ENCODE assay signal across 1 cellular context in the genomic region with DNA sequence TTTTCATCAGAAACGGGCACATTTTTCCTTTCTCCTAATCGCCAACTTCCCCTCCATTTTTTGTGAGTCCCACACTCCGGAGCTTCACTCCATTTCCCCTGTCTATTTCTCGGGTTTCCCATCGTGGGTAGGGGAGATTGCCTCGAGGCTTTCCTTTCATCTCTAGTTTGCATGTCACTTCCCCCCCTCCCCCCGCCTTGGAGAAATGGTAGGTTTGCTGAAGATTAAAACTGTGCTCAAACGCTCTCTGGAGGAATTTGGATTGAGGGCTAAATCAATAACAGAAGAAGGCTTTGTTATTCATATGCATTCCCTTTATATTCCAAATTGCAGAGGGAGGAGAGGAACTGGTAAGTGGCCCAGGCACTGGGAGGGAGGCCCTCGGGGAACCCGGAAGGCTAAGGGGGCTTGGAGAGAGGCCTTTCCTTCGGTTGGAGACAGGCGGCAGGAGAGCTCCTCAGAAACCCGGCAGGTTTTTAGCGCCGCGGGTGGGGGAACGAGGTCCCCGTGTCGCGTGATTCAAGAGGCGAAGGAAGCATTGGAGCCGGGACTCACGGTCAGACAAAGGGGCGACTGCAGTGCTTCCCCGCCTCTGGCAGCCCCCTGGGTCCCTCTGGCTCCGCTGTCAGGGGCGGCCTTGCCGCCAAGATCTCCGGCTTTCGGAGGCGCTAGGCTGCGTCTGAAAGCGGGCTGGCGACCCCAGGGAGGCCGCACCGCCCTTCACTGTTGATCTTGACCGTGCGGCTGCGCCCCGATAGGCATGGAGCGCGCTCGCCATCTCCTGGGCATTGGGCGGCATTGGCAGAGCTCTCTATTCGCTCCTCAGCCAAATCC.
TF ChIP-seq lines count a peak whose summit lies in the region.

No MANE protein-coding gene starts in this region.

TF ChIP-seq in HepG2, 621 proteins besides CTCF, POLR2A, EP300 and RAD21 (continued from another document and continues in another):
- TF ChIP-seq, protein P1, sequence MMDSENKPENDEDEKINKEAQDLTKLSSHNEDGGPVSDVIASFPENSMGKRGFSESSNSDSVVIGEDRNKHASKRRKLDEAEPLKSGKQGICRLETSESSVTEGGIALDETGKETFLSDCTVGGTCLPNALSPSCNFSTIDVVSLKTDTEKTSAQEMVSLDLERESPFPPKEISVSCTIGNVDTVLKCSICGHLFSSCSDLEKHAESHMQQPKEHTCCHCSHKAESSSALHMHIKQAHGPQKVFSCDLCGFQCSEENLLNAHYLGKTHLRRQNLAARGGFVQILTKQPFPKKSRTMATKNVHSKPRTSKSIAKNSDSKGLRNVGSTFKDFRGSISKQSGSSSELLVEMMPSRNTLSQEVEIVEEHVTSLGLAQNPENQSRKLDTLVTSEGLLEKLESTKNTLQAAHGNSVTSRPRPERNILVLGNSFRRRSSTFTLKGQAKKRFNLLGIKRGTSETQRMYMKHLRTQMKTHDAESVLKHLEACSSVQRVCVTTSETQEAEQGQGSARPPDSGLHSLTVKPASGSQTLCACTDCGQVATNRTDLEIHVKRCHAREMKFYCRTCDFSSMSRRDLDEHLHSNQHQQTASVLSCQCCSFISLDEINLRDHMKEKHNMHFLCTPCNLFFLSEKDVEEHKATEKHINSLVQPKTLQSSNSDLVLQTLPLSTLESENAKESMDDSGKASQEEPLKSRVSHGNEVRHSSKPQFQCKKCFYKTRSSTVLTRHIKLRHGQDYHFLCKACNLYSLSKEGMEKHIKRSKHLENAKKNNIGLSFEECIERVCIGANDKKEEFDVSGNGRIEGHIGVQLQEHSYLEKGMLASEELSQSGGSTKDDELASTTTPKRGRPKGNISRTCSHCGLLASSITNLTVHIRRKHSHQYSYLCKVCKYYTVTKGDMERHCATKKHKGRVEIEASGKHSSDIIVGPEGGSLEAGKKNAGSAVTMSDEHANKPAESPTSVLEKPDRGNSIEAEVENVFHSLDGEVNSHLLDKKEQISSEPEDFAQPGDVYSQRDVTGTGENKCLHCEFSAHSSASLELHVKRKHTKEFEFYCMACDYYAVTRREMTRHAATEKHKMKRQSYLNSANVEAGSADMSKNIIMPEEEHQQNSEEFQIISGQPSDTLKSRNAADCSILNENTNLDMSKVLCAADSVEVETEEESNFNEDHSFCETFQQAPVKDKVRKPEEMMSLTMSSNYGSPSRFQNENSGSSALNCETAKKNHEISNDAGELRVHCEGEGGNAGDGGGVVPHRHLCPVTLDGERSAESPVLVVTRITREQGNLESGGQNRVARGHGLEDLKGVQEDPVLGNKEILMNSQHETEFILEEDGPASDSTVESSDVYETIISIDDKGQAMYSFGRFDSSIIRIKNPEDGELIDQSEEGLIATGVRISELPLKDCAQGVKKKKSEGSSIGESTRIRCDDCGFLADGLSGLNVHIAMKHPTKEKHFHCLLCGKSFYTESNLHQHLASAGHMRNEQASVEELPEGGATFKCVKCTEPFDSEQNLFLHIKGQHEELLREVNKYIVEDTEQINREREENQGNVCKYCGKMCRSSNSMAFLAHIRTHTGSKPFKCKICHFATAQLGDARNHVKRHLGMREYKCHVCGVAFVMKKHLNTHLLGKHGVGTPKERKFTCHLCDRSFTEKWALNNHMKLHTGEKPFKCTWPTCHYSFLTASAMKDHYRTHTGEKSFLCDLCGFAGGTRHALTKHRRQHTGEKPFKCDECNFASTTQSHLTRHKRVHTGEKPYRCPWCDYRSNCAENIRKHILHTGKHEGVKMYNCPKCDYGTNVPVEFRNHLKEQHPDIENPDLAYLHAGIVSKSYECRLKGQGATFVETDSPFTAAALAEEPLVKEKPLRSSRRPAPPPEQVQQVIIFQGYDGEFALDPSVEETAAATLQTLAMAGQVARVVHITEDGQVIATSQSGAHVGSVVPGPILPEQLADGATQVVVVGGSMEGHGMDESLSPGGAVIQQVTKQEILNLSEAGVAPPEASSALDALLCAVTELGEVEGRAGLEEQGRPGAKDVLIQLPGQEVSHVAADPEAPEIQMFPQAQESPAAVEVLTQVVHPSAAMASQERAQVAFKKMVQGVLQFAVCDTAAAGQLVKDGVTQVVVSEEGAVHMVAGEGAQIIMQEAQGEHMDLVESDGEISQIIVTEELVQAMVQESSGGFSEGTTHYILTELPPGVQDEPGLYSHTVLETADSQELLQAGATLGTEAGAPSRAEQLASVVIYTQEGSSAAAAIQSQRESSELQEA (CRISPR knock-in tag; IDR thresholded peaks at IDR 0.05; ENCODE audit: not compliant biosample characterization), result no peak
- TF ChIP-seq RBM39 (IDR thresholded peaks at IDR 0.05; ENCODE audit: low read depth, low read length, poor library complexity, severe bottlenecking), result peak; percentile 52
- TF ChIP-seq PHF21A (CRISPR knock-in tag; IDR thresholded peaks at IDR 0.05), result 0 out of 2 replicates have a peak, but pooled peaks have one; percentile 33
- TF ChIP-seq HMG20A (CRISPR knock-in tag; IDR thresholded peaks at IDR 0.05; ENCODE audit: borderline replicate concordance), result no peak
- TF ChIP-seq SYNCRIP (IDR thresholded peaks at IDR 0.05; ENCODE audit: insufficient read depth, low read depth, low read length), result no peak
- TF ChIP-seq ZNF282 (IDR thresholded peaks at IDR 0.05; ENCODE audit: partially characterized antibody), result no peak
- no peak; the same call in 1 of the 2 replicates for TF ChIP-seq ZNF747 (CRISPR knock-in tag; IDR thresholded peaks at IDR 0.05; ENCODE audit: borderline replicate concordance)
- TF ChIP-seq KMT2A (CRISPR knock-in tag; IDR thresholded peaks at IDR 0.05), result no peak
- TF ChIP-seq, protein P2, sequence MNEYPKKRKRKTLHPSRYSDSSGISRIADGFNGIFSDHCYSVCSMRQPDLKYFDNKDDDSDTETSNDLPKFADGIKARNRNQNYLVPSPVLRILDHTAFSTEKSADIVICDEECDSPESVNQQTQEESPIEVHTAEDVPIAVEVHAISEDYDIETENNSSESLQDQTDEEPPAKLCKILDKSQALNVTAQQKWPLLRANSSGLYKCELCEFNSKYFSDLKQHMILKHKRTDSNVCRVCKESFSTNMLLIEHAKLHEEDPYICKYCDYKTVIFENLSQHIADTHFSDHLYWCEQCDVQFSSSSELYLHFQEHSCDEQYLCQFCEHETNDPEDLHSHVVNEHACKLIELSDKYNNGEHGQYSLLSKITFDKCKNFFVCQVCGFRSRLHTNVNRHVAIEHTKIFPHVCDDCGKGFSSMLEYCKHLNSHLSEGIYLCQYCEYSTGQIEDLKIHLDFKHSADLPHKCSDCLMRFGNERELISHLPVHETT (CRISPR knock-in tag; conservative IDR thresholded peaks at IDR 0.05), result no peak
- TF ChIP-seq ISX (CRISPR knock-in tag; conservative IDR thresholded peaks at IDR 0.05), result no peak
- TF ChIP-seq, protein P3, sequence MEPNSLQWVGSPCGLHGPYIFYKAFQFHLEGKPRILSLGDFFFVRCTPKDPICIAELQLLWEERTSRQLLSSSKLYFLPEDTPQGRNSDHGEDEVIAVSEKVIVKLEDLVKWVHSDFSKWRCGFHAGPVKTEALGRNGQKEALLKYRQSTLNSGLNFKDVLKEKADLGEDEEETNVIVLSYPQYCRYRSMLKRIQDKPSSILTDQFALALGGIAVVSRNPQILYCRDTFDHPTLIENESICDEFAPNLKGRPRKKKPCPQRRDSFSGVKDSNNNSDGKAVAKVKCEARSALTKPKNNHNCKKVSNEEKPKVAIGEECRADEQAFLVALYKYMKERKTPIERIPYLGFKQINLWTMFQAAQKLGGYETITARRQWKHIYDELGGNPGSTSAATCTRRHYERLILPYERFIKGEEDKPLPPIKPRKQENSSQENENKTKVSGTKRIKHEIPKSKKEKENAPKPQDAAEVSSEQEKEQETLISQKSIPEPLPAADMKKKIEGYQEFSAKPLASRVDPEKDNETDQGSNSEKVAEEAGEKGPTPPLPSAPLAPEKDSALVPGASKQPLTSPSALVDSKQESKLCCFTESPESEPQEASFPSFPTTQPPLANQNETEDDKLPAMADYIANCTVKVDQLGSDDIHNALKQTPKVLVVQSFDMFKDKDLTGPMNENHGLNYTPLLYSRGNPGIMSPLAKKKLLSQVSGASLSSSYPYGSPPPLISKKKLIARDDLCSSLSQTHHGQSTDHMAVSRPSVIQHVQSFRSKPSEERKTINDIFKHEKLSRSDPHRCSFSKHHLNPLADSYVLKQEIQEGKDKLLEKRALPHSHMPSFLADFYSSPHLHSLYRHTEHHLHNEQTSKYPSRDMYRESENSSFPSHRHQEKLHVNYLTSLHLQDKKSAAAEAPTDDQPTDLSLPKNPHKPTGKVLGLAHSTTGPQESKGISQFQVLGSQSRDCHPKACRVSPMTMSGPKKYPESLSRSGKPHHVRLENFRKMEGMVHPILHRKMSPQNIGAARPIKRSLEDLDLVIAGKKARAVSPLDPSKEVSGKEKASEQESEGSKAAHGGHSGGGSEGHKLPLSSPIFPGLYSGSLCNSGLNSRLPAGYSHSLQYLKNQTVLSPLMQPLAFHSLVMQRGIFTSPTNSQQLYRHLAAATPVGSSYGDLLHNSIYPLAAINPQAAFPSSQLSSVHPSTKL (CRISPR knock-in tag; IDR thresholded peaks at IDR 0.05), result peak; percentile 71
- no peak for TF ChIP-seq ZNF879 (CRISPR knock-in tag; IDR thresholded peaks at IDR 0.05)
- no peak for TF ChIP-seq SOX5 (CRISPR knock-in tag; IDR thresholded peaks at IDR 0.05; ENCODE audit: borderline replicate concordance)
- TF ChIP-seq ARNT (IDR thresholded peaks at IDR 0.05), result no peak
- TF ChIP-seq, protein P4, sequence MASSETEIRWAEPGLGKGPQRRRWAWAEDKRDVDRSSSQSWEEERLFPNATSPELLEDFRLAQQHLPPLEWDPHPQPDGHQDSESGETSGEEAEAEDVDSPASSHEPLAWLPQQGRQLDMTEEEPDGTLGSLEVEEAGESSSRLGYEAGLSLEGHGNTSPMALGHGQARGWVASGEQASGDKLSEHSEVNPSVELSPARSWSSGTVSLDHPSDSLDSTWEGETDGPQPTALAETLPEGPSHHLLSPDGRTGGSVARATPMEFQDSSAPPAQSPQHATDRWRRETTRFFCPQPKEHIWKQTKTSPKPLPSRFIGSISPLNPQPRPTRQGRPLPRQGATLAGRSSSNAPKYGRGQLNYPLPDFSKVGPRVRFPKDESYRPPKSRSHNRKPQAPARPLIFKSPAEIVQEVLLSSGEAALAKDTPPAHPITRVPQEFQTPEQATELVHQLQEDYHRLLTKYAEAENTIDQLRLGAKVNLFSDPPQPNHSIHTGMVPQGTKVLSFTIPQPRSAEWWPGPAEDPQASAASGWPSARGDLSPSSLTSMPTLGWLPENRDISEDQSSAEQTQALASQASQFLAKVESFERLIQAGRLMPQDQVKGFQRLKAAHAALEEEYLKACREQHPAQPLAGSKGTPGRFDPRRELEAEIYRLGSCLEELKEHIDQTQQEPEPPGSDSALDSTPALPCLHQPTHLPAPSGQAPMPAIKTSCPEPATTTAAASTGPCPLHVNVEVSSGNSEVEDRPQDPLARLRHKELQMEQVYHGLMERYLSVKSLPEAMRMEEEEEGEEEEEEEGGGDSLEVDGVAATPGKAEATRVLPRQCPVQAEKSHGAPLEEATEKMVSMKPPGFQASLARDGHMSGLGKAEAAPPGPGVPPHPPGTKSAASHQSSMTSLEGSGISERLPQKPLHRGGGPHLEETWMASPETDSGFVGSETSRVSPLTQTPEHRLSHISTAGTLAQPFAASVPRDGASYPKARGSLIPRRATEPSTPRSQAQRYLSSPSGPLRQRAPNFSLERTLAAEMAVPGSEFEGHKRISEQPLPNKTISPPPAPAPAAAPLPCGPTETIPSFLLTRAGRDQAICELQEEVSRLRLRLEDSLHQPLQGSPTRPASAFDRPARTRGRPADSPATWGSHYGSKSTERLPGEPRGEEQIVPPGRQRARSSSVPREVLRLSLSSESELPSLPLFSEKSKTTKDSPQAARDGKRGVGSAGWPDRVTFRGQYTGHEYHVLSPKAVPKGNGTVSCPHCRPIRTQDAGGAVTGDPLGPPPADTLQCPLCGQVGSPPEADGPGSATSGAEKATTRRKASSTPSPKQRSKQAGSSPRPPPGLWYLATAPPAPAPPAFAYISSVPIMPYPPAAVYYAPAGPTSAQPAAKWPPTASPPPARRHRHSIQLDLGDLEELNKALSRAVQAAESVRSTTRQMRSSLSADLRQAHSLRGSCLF (CRISPR knock-in tag; IDR thresholded peaks at IDR 0.05; ENCODE audit: borderline replicate concordance), result no peak
- no peak for TF ChIP-seq PHB2 (IDR thresholded peaks at IDR 0.05; ENCODE audit: partially characterized antibody)
- TF ChIP-seq, protein P5, sequence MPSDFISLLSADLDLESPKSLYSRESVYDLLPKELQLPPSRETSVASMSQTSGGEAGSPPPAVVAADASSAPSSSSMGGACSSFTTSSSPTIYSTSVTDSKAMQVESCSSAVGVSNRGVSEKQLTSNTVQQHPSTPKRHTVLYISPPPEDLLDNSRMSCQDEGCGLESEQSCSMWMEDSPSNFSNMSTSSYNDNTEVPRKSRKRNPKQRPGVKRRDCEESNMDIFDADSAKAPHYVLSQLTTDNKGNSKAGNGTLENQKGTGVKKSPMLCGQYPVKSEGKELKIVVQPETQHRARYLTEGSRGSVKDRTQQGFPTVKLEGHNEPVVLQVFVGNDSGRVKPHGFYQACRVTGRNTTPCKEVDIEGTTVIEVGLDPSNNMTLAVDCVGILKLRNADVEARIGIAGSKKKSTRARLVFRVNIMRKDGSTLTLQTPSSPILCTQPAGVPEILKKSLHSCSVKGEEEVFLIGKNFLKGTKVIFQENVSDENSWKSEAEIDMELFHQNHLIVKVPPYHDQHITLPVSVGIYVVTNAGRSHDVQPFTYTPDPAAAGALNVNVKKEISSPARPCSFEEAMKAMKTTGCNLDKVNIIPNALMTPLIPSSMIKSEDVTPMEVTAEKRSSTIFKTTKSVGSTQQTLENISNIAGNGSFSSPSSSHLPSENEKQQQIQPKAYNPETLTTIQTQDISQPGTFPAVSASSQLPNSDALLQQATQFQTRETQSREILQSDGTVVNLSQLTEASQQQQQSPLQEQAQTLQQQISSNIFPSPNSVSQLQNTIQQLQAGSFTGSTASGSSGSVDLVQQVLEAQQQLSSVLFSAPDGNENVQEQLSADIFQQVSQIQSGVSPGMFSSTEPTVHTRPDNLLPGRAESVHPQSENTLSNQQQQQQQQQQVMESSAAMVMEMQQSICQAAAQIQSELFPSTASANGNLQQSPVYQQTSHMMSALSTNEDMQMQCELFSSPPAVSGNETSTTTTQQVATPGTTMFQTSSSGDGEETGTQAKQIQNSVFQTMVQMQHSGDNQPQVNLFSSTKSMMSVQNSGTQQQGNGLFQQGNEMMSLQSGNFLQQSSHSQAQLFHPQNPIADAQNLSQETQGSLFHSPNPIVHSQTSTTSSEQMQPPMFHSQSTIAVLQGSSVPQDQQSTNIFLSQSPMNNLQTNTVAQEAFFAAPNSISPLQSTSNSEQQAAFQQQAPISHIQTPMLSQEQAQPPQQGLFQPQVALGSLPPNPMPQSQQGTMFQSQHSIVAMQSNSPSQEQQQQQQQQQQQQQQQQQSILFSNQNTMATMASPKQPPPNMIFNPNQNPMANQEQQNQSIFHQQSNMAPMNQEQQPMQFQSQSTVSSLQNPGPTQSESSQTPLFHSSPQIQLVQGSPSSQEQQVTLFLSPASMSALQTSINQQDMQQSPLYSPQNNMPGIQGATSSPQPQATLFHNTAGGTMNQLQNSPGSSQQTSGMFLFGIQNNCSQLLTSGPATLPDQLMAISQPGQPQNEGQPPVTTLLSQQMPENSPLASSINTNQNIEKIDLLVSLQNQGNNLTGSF (CRISPR knock-in tag; IDR thresholded peaks at IDR 0.05), result no peak
- no peak for TF ChIP-seq ZNF263 (CRISPR knock-in tag; IDR thresholded peaks at IDR 0.05)
- no peak for TF ChIP-seq ATF1 (CRISPR knock-in tag; IDR thresholded peaks at IDR 0.05)
- TF ChIP-seq, protein P6, sequence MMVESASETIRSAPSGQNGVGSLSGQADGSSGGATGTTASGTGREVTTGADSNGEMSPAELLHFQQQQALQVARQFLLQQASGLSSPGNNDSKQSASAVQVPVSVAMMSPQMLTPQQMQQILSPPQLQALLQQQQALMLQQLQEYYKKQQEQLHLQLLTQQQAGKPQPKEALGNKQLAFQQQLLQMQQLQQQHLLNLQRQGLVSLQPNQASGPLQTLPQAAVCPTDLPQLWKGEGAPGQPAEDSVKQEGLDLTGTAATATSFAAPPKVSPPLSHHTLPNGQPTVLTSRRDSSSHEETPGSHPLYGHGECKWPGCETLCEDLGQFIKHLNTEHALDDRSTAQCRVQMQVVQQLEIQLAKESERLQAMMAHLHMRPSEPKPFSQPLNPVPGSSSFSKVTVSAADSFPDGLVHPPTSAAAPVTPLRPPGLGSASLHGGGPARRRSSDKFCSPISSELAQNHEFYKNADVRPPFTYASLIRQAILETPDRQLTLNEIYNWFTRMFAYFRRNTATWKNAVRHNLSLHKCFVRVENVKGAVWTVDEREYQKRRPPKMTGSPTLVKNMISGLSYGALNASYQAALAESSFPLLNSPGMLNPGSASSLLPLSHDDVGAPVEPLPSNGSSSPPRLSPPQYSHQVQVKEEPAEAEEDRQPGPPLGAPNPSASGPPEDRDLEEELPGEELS (CRISPR knock-in tag; IDR thresholded peaks at IDR 0.05), result no peak
